8 cellular contexts compared by ENCODE assay signal in the genomic region with DNA sequence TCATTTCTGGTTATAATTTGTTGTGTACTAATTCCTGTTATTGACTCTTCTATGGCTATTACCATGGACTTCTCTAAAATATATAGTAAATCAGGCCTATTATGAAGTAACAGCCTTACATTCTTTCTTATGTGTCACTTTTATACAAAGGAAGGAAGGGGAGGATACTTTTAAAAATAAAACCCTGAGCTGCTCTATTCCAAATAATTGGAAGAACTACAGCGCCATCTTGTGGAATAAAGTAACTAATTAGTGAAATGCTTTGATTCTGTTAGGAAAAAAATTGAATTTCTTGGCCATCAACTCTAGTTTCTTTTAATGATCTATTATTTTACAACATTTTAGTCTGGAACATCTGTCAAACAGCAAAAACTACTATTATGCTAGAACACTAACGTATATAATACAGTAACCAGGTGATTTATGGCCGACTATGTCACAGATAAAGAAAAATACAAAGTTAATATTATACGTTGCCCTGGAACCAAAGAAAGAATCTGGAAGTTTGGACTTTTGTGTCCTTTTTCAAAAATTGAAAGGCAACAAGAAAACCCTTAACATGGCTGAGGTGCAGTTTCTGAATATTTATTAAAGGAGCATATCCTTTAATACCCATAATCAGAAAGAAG. TPM values are rescaled to one million over a fixed set of nuclear protein-coding genes. Genes with fewer than 3 reads are reported as not detected.
DNase-seq lines count a peak whose midpoint lies in the region; ATAC-seq, FAIRE-seq and TF ChIP-seq lines count a peak whose summit lies in the region.

No MANE protein-coding gene starts in this region.

- H3K4me3 Mint-ChIP-seq in activated CD8-positive, alpha-beta T cell treated with anti-CD3 and anti-CD28 coated beads for 36 hours, result no peak overlapping the region

- peak; percentile 96 for DNase-seq in DMS53 treated with DMSO at 0.1 percent for 48 hours (lab: John Stamatoyannopoulos, UW; ENCODE audit: unreplicated experiment)
- DNase-seq in HFF-Myc (ENCODE audit: extremely low read depth, low read depth), result peak; percentile 33
- DNase-seq in NCI-H2107 treated with DMSO at 0.1 percent for 48 hours (lab: John Stamatoyannopoulos, UW; ENCODE audit: unreplicated experiment), result peak; percentile 44
- no peak for DNase-seq in activated CD8-positive, alpha-beta T cell treated with anti-CD3 and anti-CD28 coated beads for 36 hours
- DNase-seq in heart right ventricle, result no peak
- DNase-seq in small intestine, result peak; percentile 63
- DNase-seq in suprapubic skin (ENCODE audit: low spot score in 2 of 2), result no peak
- DNase-seq in activated gamma-delta T cell (lab: John Stamatoyannopoulos, UW), result no peak

- CTCF ChIA-PET in activated CD8-positive, alpha-beta T cell treated with anti-CD3 and anti-CD28 coated beads for 36 hours (lab: Charles Lee), result interaction anchor here (0.6 to 2.4 kb wide), 25 partner anchors 8 to 917 kb away, joined by 3 to 27 read pairs (median 4); a partner anchor contains a TSS

- POLR2A ChIA-PET in activated CD8-positive, alpha-beta T cell treated with anti-CD3 and anti-CD28 coated beads for 36 hours (lab: Charles Lee), result interaction anchor here (0.5 kb wide), 1 partner anchor 324 kb away, joined by 3 read pairs; no protein-coding TSS in a partner anchor

- H3K27ac ChIP-seq in heart right ventricle (no peak overlapping the region), small intestine (ENCODE audit: low read depth in 1 of 2, low read length in 1 of 2) (no peak overlapping the region), suprapubic skin (no peak overlapping the region)

- no peak for TF ChIP-seq EP300 in suprapubic skin (IDR thresholded peaks at IDR 0.05)

- H3K27me3 ChIP-seq in heart right ventricle (no peaks in the 10 kb centered on the region), small intestine (ENCODE audit: control insufficient read depth in 2 of 2, insufficient read depth in 2 of 2, low read length in 2 of 2) (no peaks in the 10 kb centered on the region), suprapubic skin (no peaks in the 10 kb centered on the region)

- ATAC-seq in activated CD8-positive, alpha-beta T cell treated with anti-CD3 and anti-CD28 coated beads for 36 hours, result peak; percentile 58
- peak in 4 of 8 donors; percentile 35 to 56 (median 52) for ATAC-seq in heart right ventricle

- FAIRE-seq in small intestine (lab: Jason Lieb, UNC), result peak; percentile 70

- no peaks in the 10 kb centered on the region for H3K9me3 Mint-ChIP-seq in activated CD8-positive, alpha-beta T cell treated with anti-CD3 and anti-CD28 coated beads for 36 hours

- intact Hi-C loops in activated CD8-positive, alpha-beta T cell treated with anti-CD3 and anti-CD28 coated beads for 36 hours (cut with micrococcal nuclease), result loop anchor here (2.0 kb wide), 1 partner anchor 156 kb away; no protein-coding TSS in a partner anchor
- intact Hi-C loops in heart right ventricle (cut with DNase I), result loop anchor here in 6 of 10 donors (1.0 to 5.0 kb wide), 5 partner anchors 914 to 974 kb away; no protein-coding TSS in a partner anchor

- H3K9me3 ChIP-seq in heart right ventricle (no peaks in the 10 kb centered on the region), small intestine (ENCODE audit: control insufficient read depth, low read depth) (no peaks in the 10 kb centered on the region), suprapubic skin (no peaks in the 10 kb centered on the region)

- no peak for TF ChIP-seq POLR2A in suprapubic skin (IDR thresholded peaks at IDR 0.05)

- TF ChIP-seq CTCF in HFF-Myc (IDR thresholded peaks at IDR 0.05; ENCODE audit: low read depth, low read length, missing control alignments) (peak; percentile 20), heart right ventricle (IDR thresholded peaks at IDR 0.05) (peak; percentile 55 to 76 (median 67)), suprapubic skin (IDR thresholded peaks at IDR 0.05) (no peak)
- TF ChIP-seq CTCF in activated CD8-positive, alpha-beta T cell treated with anti-CD3 and anti-CD28 coated beads for 36 hours (IDR thresholded peaks at IDR 0.05), result peak; percentile 70

- H3K4me1 ChIP-seq in heart right ventricle, result peaks cover 0 to 9% (median 0%) of the 10 kb centered on the region in 9 donors
- H3K4me1 ChIP-seq in small intestine (ENCODE audit: control insufficient read depth in 2 of 2, insufficient read depth in 1 of 2, low read depth in 1 of 2, low read length in 1 of 2), result no peaks in the 10 kb centered on the region
- no peaks in the 10 kb centered on the region for H3K4me1 ChIP-seq in suprapubic skin

- no peaks in the 10 kb centered on the region for H3K27me3 Mint-ChIP-seq in activated CD8-positive, alpha-beta T cell treated with anti-CD3 and anti-CD28 coated beads for 36 hours

- H3K4me1 Mint-ChIP-seq in activated CD8-positive, alpha-beta T cell treated with anti-CD3 and anti-CD28 coated beads for 36 hours (ENCODE audit: low read depth), result no peaks in the 10 kb centered on the region

- 43 to 47% methylated on average over 4 of the region's 4 CpGs for WGBS in heart right ventricle, 2 donors
- WGBS in small intestine, 3 donors, result 25 to 38% (median 33%) methylated on average over 4 of the region's 4 CpGs
- WGBS in suprapubic skin, result 38% methylated on average over 4 of the region's 4 CpGs

- H3K36me3 ChIP-seq in heart right ventricle, result no peaks in the 10 kb centered on the region
- no peaks in the 10 kb centered on the region for H3K36me3 ChIP-seq in small intestine (ENCODE audit: control insufficient read depth in 2 of 2, insufficient read depth in 2 of 2, low read length in 2 of 2)
- no peaks in the 10 kb centered on the region for H3K36me3 ChIP-seq in suprapubic skin

- H3K36me3 Mint-ChIP-seq in activated CD8-positive, alpha-beta T cell treated with anti-CD3 and anti-CD28 coated beads for 36 hours (ENCODE audit: low read depth), result no peaks in the 10 kb centered on the region

- no peak overlapping the region for H3K27ac Mint-ChIP-seq in activated CD8-positive, alpha-beta T cell treated with anti-CD3 and anti-CD28 coated beads for 36 hours

- no peak overlapping the region for H3K4me3 ChIP-seq in HFF-Myc (replicated peaks; ENCODE audit: low read depth, low read length)
- no peak overlapping the region for H3K4me3 ChIP-seq in heart right ventricle
- no peak overlapping the region for H3K4me3 ChIP-seq in small intestine (ENCODE audit: low read depth in 1 of 2, low read length in 2 of 2)
- H3K4me3 ChIP-seq in suprapubic skin, result no peak overlapping the region

RNA-seq across cellular contexts. Expression of a gene that starts 55.0 kb away (rescaled TPM):
- 100 to 1,000 TPM in 1 of 2 experiments, 10 to 100 TPM in 1; 99.7 to 106 TPM for total RNA-seq in activated CD8-positive, alpha-beta T cell treated with anti-CD3 and anti-CD28 coated beads for 36 hours
- total RNA-seq in heart right ventricle, result 1 to 10 TPM in 1 of 10 donors, under 1 TPM in 7, not detected in 2; 0.25 to 2.8 (median 0.60) TPM
- polyA plus RNA-seq in heart right ventricle, result under 1 TPM in 1 of 2 donors, not detected in 1; 0.06 TPM
- 10 to 100 TPM in 2 of 3 donors, 1 to 10 TPM in 1; 4.4 to 29.1 (median 25.1) TPM for polyA plus RNA-seq in small intestine
- total RNA-seq in suprapubic skin, result 10 to 100 TPM in 1 of 4 donors, 1 to 10 TPM in 3; 4.7 to 20.5 (median 9.3) TPM

Comparison
In these comparisons a context has a peak if more than half of its experiments do, and no peak if none do; other contexts are left out.
1. DNase-seq: peak in DMS53 treated with DMSO at 0.1 percent for 48 hours (single experiment), HFF-Myc (single experiment), NCI-H2107 treated with DMSO at 0.1 percent for 48 hours (single experiment) and small intestine (single experiment); none in activated CD8-positive, alpha-beta T cell treated with anti-CD3 and anti-CD28 coated beads for 36 hours (single experiment), heart right ventricle (0 of 2), suprapubic skin (0 of 2) and activated gamma-delta T cell (single experiment).
2. CTCF ChIP-seq: peak in HFF-Myc (single experiment), activated CD8-positive, alpha-beta T cell treated with anti-CD3 and anti-CD28 coated beads for 36 hours (single experiment) and heart right ventricle (9 of 9); none in suprapubic skin (0 of 2).
3. RNA of a gene that starts 55.0 kb away (total RNA-seq): 99.7 to 106 TPM in activated CD8-positive, alpha-beta T cell treated with anti-CD3 and anti-CD28 coated beads for 36 hours; 4.7 to 20.5 TPM in suprapubic skin and 0.25 to 2.8 TPM in heart right ventricle; every median in the first group is over 4 times any median in the second.